In the genomic region with DNA sequence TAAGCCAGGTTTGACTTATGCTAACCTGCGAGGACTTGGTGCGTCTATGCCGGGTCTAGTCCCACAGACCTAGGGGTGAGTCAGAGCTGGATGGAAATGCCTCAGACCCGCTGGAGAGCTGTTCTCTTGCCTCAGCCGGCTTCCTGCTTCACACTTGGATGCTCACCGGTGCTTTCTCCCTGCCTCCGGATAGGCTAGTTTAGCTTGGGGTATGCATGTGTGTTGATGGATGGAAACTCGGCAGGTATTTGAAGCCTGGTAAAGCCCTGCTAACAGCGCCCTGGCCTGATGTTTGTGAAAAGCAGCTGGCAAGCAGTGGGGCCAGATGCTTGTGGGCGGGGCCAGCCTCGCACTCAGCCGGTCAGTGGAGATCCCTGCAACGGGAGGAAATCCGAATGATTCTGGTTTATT, we compare ENCODE assay signal across 8 cellular contexts. TPM values are rescaled to one million over a fixed set of nuclear protein-coding genes. Genes with fewer than 3 reads are reported as not detected.
DNase-seq lines count a peak whose midpoint lies in the region; ATAC-seq and TF ChIP-seq lines count a peak whose summit lies in the region.

No MANE protein-coding gene starts in this region.

- no peaks in the 10 kb centered on the region for H3K27me3 Mint-ChIP-seq in WTC11 (ENCODE audit: low read depth)

- no peaks in the 10 kb centered on the region for H3K9me3 Mint-ChIP-seq in WTC11

- peak in 9 of 14 donors; percentile 30 to 68 (median 50) for DNase-seq in C1 segment of cervical spinal cord (lab: John Stamatoyannopoulos, UW)
- peak; percentile 70 for DNase-seq in WTC11 (ENCODE audit: low spot score)
- DNase-seq in glomerular endothelial cell (ENCODE audit: extremely low read depth, low read depth, low spot score): peak; percentile 54
- DNase-seq in occipital lobe (lab: John Stamatoyannopoulos, UW): peak; percentile 45
- no peak for DNase-seq in activated CD8-positive, alpha-beta memory T cell treated with anti-CD3 and anti-CD28 coated beads for 24 hours

- ATAC-seq in HG03280 (IDR thresholded peaks at IDR 0.05; ENCODE audit: unreplicated experiment) (peak; percentile 66), WTC11 (peak; percentile 76), HG03159 (IDR thresholded peaks at IDR 0.05; ENCODE audit: unreplicated experiment) (no peak), HG02885 (IDR thresholded peaks at IDR 0.05; ENCODE audit: poor library complexity, unreplicated experiment) (no peak)

- no peak for TF ChIP-seq CTCF in WTC11 (IDR thresholded peaks at IDR 0.05)

- peaks cover 2% of the 10 kb centered on the region; the same call in 1 of the 2 replicates for H3K36me3 Mint-ChIP-seq in WTC11

- H3K27ac Mint-ChIP-seq in WTC11: peak overlapping the region; percentile 94

- POLR2A ChIA-PET in WTC11 (lab: Charles Lee): no interaction called here

- H3K4me3 Mint-ChIP-seq in WTC11: peak overlapping the region; percentile 24

- H3K4me1 Mint-ChIP-seq in WTC11: peaks cover 67% of the 10 kb centered on the region

- CTCF ChIA-PET in WTC11 (lab: Charles Lee): interaction anchor here (0.9 to 1.5 kb wide), 3 partner anchors 14 to 87 kb away, joined by 3 to 5 read pairs (median 5); no protein-coding TSS in a partner anchor

TF ChIP-seq in WTC11, 78 proteins besides CTCF, POLR2A, EP300 and RAD21:
- TF ChIP-seq NR3C1 (CRISPR knock-in tag; conservative IDR thresholded peaks at IDR 0.05; ENCODE audit: low read depth) (0 out of 2 replicates have a peak, but pooled peaks have one; percentile 29), ZBTB21 (CRISPR knock-in tag; IDR thresholded peaks at IDR 0.05; ENCODE audit: borderline replicate concordance) (no peak)

RNA-seq across cellular contexts. Expression of gene PRRC2B, which starts 29.3 kb away (rescaled TPM):
- 272 to 314 TPM (median 311 TPM) in 3 replicates for total RNA-seq in WTC11 (2021)
- total RNA-seq in glomerular endothelial cell: 141 and 213 TPM in 2 replicates
- 118 TPM for total RNA-seq in occipital lobe

Comparison
In these comparisons a context has a peak if more than half of its experiments do, and no peak if none do; other contexts are left out.
1. ATAC-seq: peak in HG03280 (single experiment) and WTC11 (single experiment); none in HG03159 (single experiment) and HG02885 (single experiment).